In genomic region chr17:67260051-67260987, GRCh38 we compare ENCODE assay signal across 7 cellular contexts. TPM values are rescaled to one million over a fixed set of nuclear protein-coding genes. Genes with fewer than 3 reads are reported as not detected.
A peak's percentile ranks its signal among the peaks of the same experiment; 100 is the strongest.
DNase-seq lines count a peak whose midpoint lies in the region; ATAC-seq and TF ChIP-seq lines count a peak whose summit lies in the region.

No MANE protein-coding gene starts in this region.

- intact Hi-C loops in left lung (cut with DNase I), result no loop called here
- intact Hi-C loops in CD4-positive, alpha-beta memory T cell (cut with micrococcal nuclease), result no loop called here

- no peaks in the 10 kb centered on the region for H3K36me3 Mint-ChIP-seq in type B pancreatic cell
- no peaks in the 10 kb centered on the region for H3K36me3 Mint-ChIP-seq in CD4-positive, alpha-beta memory T cell

- no peaks in the 10 kb centered on the region for H3K36me3 ChIP-seq in left lung
- no peaks in the 10 kb centered on the region for H3K36me3 ChIP-seq in CD4-positive, alpha-beta memory T cell (ENCODE audit: insufficient read depth, low read length)

- H3K27me3 Mint-ChIP-seq in type B pancreatic cell, result no peaks in the 10 kb centered on the region
- no peaks in the 10 kb centered on the region for H3K27me3 Mint-ChIP-seq in CD4-positive, alpha-beta memory T cell

- in situ Hi-C loops in astrocyte of the spinal cord (cut with HindIII; ENCODE audit: low sequenced_read_pairs), result no loop called here

- H3K4me3 Mint-ChIP-seq in type B pancreatic cell, result no peak overlapping the region
- no peak overlapping the region for H3K4me3 Mint-ChIP-seq in CD4-positive, alpha-beta memory T cell

- CTCF ChIA-PET in CD4-positive, alpha-beta memory T cell (lab: Charles Lee; ENCODE audit: partially characterized antibody), result no interaction called here

- no peak for TF ChIP-seq CTCF in astrocyte of the spinal cord (IDR thresholded peaks at IDR 0.05; ENCODE audit: low read depth, low read length)
- TF ChIP-seq CTCF in left lung (IDR thresholded peaks at IDR 0.05), result no peak
- TF ChIP-seq CTCF in type B pancreatic cell (conservative IDR thresholded peaks at IDR 0.05), result no peak

- ATAC-seq in left lung (peak; percentile 78), HG02870 (IDR thresholded peaks at IDR 0.05; ENCODE audit: unreplicated experiment) (no peak)

- POLR2A ChIA-PET in CD4-positive, alpha-beta memory T cell (lab: Charles Lee; ENCODE audit: partially characterized antibody), result interaction anchor here (2.3 kb wide), 1 partner anchor 15 kb away, joined by 10 read pairs; the partner anchor contains the start of gene HELZ

- H3K27me3 ChIP-seq in left lung, result no peaks in the 10 kb centered on the region
- H3K27me3 ChIP-seq in CD4-positive, alpha-beta memory T cell (ENCODE audit: insufficient read depth, low read length), result no peaks in the 10 kb centered on the region

- peaks cover 0 to 4% of the 10 kb centered on the region in 2 donors for H3K9me3 ChIP-seq in left lung
- H3K9me3 ChIP-seq in CD4-positive, alpha-beta memory T cell (ENCODE audit: control insufficient read depth in 1 of 2, low read length in 2 of 2), result no peaks in the 10 kb centered on the region

- H3K4me3 ChIP-seq in astrocyte of the spinal cord (ENCODE audit: low read depth, low read length) (no peak overlapping the region), left lung (no peak overlapping the region)
- H3K4me3 ChIP-seq in CD4-positive, alpha-beta memory T cell (ENCODE audit: low read length in 2 of 2), result no peak overlapping the region

- DNase-seq in KG1 (lab: John Stamatoyannopoulos, UW) (peak; percentile 55), astrocyte of the spinal cord (ENCODE audit: low read depth, low spot score) (peak; percentile 74), left lung (peak in 1 of 2 donors; percentile 46), type B pancreatic cell (ENCODE audit: extremely low spot score, unreplicated experiment) (no peak), cerebellar nuclear complex (lab: John Stamatoyannopoulos, UW) (no peak)
- no peak for DNase-seq in CD4-positive, alpha-beta memory T cell

- peaks cover 12% of the 10 kb centered on the region for H3K4me1 Mint-ChIP-seq in type B pancreatic cell (ENCODE audit: unreplicated experiment)
- H3K4me1 Mint-ChIP-seq in CD4-positive, alpha-beta memory T cell, result peaks cover 18 to 37% (median 27%) of the 10 kb centered on the region in 4 donors

- peak overlapping the region; percentile 77 to 85 for H3K27ac ChIP-seq in left lung
- H3K27ac ChIP-seq in CD4-positive, alpha-beta memory T cell (ENCODE audit: low read depth, low read length), result no peak overlapping the region

- no peaks in the 10 kb centered on the region for H3K9me3 Mint-ChIP-seq in type B pancreatic cell
- no peaks in the 10 kb centered on the region for H3K9me3 Mint-ChIP-seq in CD4-positive, alpha-beta memory T cell

- peaks cover 3 to 41% of the 10 kb centered on the region in 2 donors for H3K4me1 ChIP-seq in left lung
- H3K4me1 ChIP-seq in CD4-positive, alpha-beta memory T cell (ENCODE audit: insufficient read depth, low read length), result peaks cover 29% of the 10 kb centered on the region

- peak overlapping the region; percentile 44 for H3K27ac Mint-ChIP-seq in type B pancreatic cell
- peak overlapping the region in 3 of 7 donors; percentile 13 to 70 (median 50) for H3K27ac Mint-ChIP-seq in CD4-positive, alpha-beta memory T cell

RNA-seq across cellular contexts. Expression of gene HELZ, which starts 15.3 kb away (rescaled TPM):
- total RNA-seq in left lung (10 to 100 TPM; 60.2 to 64.6 TPM), type B pancreatic cell (ENCODE audit: low replicate concordance) (55.1 and 57.3 TPM in 2 replicates)
- 100 to 1,000 TPM; 100 to 104 TPM for total RNA-seq in CD4-positive, alpha-beta memory T cell
- polyA plus RNA-seq in CD4-positive, alpha-beta memory T cell, result 10 to 100 TPM; 32.0 to 72.3 TPM

Comparison
In these comparisons a context has a peak if more than half of its experiments do, and no peak if none do; other contexts are left out.
1. DNase-seq: peak in KG1 (single experiment) and astrocyte of the spinal cord (single experiment); none in type B pancreatic cell (single experiment), CD4-positive, alpha-beta memory T cell (0 of 5) and cerebellar nuclear complex (0 of 2).